Comparison of ENCODE assay signal across 12 cellular contexts in the genomic region with DNA sequence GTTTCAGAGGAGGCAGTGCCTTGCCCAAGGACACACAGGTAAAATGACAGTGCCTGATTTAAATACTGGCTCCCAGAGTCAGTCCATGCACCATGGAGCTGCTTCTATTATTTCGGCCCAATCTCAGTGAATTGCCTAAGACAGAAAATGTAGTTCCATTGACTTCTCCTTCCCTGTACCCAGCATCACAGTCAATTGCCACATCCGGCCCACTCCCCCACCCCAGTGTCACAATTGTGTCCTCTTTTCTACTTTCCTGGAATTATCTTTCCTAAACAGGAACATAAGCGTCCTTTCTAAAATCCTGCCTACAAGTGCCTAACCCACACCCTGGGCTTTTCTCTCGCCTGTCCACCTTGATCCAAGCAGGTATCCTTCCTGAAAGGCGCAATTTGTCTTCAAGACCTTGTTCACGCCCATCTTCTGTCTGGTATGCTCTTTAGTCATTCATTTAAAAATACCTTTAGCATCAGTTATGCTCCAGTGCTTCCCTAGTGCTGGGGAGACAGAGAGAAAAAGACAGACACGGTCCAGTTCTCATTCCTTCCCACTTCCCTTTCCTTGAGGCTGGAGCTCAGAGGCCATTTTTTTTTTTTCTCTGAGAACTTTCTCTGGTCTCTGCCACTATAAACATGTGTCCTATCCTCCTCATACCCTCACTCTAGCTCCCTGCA.
"Had no signal": no experiment of that assay in that cellular context is flagged by ENCODE, and none has a peak within 500 bp of the region (broad histone marks: within the 10 kb centered on the region; RNA-seq: fewer than 3 reads in every experiment).

No MANE protein-coding gene starts in this region.

- H3K36me3 ChIP-seq: ascending aorta, esophagus squamous epithelium, left ventricle myocardium inferior, suprapubic skin, upper lobe of left lung had no signal

- H3K9me3 ChIP-seq: ascending aorta, esophagus squamous epithelium, left ventricle myocardium inferior, suprapubic skin, upper lobe of left lung had no signal

- H3K4me1 Mint-ChIP-seq: activated naive CD8-positive, alpha-beta T cell treated with anti-CD3 and anti-CD28 coated beads, Interleukin-2, amount 50 U/mL, for 24 hours had no signal

- H3K27me3 Mint-ChIP-seq: activated naive CD8-positive, alpha-beta T cell treated with anti-CD3 and anti-CD28 coated beads, Interleukin-2, amount 50 U/mL, for 24 hours had no signal

- H3K27ac Mint-ChIP-seq: activated naive CD8-positive, alpha-beta T cell treated with anti-CD3 and anti-CD28 coated beads, Interleukin-2, amount 50 U/mL, for 24 hours had no signal

- H3K27ac ChIP-seq: ascending aorta, esophagus squamous epithelium, left ventricle myocardium inferior, suprapubic skin, upper lobe of left lung had no signal

- ATAC-seq: activated naive CD8-positive, alpha-beta T cell treated with anti-CD3 and anti-CD28 coated beads, Interleukin-2, amount 50 U/mL, for 24 hours had no signal

- H3K4me1 ChIP-seq: ascending aorta, esophagus squamous epithelium, left ventricle myocardium inferior, suprapubic skin, upper lobe of left lung had no signal

- H3K4me3 Mint-ChIP-seq: activated naive CD8-positive, alpha-beta T cell treated with anti-CD3 and anti-CD28 coated beads, Interleukin-2, amount 50 U/mL, for 24 hours had no signal

- H3K4me3 ChIP-seq: ascending aorta, esophagus squamous epithelium, left ventricle myocardium inferior, suprapubic skin, upper lobe of left lung had no signal

- DNase-seq: activated CD4-positive, alpha-beta T cell treated with anti-CD3 and anti-CD28 coated beads for 48 hours; activated naive CD4-positive, alpha-beta T cell treated with Interleukin-2 at 50 U/mL for 16 hours; activated naive CD8-positive, alpha-beta T cell treated with anti-CD3 and anti-CD28 coated beads, Interleukin-2, amount 50 U/mL, for 24 hours; esophagus squamous epithelium; foreskin fibroblast; left ventricle myocardium inferior; stimulated activated CD4-positive, alpha-beta T cell treated with anti-CD3 and anti-CD28 coated beads, Interleukin-2, amount 100 ng/mL, for 48 hours; stimulated activated naive CD4-positive, alpha-beta T cell treated with Interleukin-2 at 50 U/mL for 16 hours; T-helper 9 cell; upper lobe of left lung had no signal

- H3K27me3 ChIP-seq: ascending aorta, esophagus squamous epithelium, suprapubic skin, upper lobe of left lung had no signal
